Comparison of ENCODE assay signal across 8 cellular contexts in genomic region chr5:1409386-1410110, GRCh38. TPM values are rescaled to one million over a fixed set of nuclear protein-coding genes. Genes with fewer than 3 reads are reported as not detected.
A peak's percentile ranks its signal among the peaks of the same experiment; 100 is the strongest.
DNase-seq lines count a peak whose midpoint lies in the region; ATAC-seq and TF ChIP-seq lines count a peak whose summit lies in the region.

No MANE protein-coding gene starts in this region.

- H3K36me3 Mint-ChIP-seq in activated CD8-positive, alpha-beta T cell treated with anti-CD3 and anti-CD28 coated beads for 36 hours (ENCODE audit: low read depth), result no peaks in the 10 kb centered on the region

- no peaks in the 10 kb centered on the region for H3K9me3 Mint-ChIP-seq in activated CD8-positive, alpha-beta T cell treated with anti-CD3 and anti-CD28 coated beads for 36 hours

- H3K27me3 Mint-ChIP-seq in activated CD8-positive, alpha-beta T cell treated with anti-CD3 and anti-CD28 coated beads for 36 hours, result peaks cover 16% of the 10 kb centered on the region

- H3K4me3 Mint-ChIP-seq in activated CD8-positive, alpha-beta T cell treated with anti-CD3 and anti-CD28 coated beads for 36 hours, result no peak overlapping the region

- TF ChIP-seq CTCF in activated CD8-positive, alpha-beta T cell treated with anti-CD3 and anti-CD28 coated beads for 36 hours (IDR thresholded peaks at IDR 0.05), result no peak

- peak; percentile 32 for DNase-seq in CD1c-positive myeloid dendritic cell (ENCODE audit: extremely low spot score)
- DNase-seq in HK-2 (ENCODE audit: unreplicated experiment), result peak; percentile 18
- peak; percentile 32 for DNase-seq in activated CD8-positive, alpha-beta T cell treated with anti-CD3 and anti-CD28 coated beads for 36 hours
- DNase-seq in left lobe of liver (ENCODE audit: low spot score), result no peak
- DNase-seq in activated effector memory CD4-positive, alpha-beta T cell treated with anti-CD3 and anti-CD28 coated beads, Interleukin-2, amount 50 U/mL, for 16 hours, result no peak
- no peak for DNase-seq in NCI-H1694 (lab: John Stamatoyannopoulos, UW)
- DNase-seq in NCI-H2196 (lab: John Stamatoyannopoulos, UW; ENCODE audit: unreplicated experiment), result no peak

- ATAC-seq in activated CD8-positive, alpha-beta T cell treated with anti-CD3 and anti-CD28 coated beads for 36 hours, result peak; percentile 42
- peak; percentile 58 for ATAC-seq in left lobe of liver
- ATAC-seq in activated CD4-positive, CD25-positive, alpha-beta regulatory T cell treated with anti-CD3 and anti-CD28 coated beads, Interleukin-2, amount 50 U/mL, for 24 hours, result no peak

- POLR2A ChIA-PET in activated CD8-positive, alpha-beta T cell treated with anti-CD3 and anti-CD28 coated beads for 36 hours (lab: Charles Lee), result no interaction called here

- CTCF ChIA-PET in activated CD8-positive, alpha-beta T cell treated with anti-CD3 and anti-CD28 coated beads for 36 hours (lab: Charles Lee), result interaction anchor here (1.7 kb wide), 1 partner anchor 235 kb away, joined by 4 read pairs; no protein-coding TSS in a partner anchor

- no peaks in the 10 kb centered on the region for H3K4me1 Mint-ChIP-seq in activated CD8-positive, alpha-beta T cell treated with anti-CD3 and anti-CD28 coated beads for 36 hours (ENCODE audit: low read depth)

- intact Hi-C loops in activated CD8-positive, alpha-beta T cell treated with anti-CD3 and anti-CD28 coated beads for 36 hours (cut with micrococcal nuclease), result no loop called here

- H3K27ac Mint-ChIP-seq in activated CD8-positive, alpha-beta T cell treated with anti-CD3 and anti-CD28 coated beads for 36 hours, result no peak overlapping the region

RNA-seq across cellular contexts. Expression of gene SLC6A3, which starts 35.7 kb away (rescaled TPM):
- total RNA-seq in activated CD8-positive, alpha-beta T cell treated with anti-CD3 and anti-CD28 coated beads for 36 hours, result not detected
- not detected for total RNA-seq in left lobe of liver

Comparison
In these comparisons a context has a peak if more than half of its experiments do, and no peak if none do; other contexts are left out.
1. DNase-seq: peak in CD1c-positive myeloid dendritic cell (single experiment), HK-2 (single experiment) and activated CD8-positive, alpha-beta T cell treated with anti-CD3 and anti-CD28 coated beads for 36 hours (single experiment); none in left lobe of liver (single experiment), activated effector memory CD4-positive, alpha-beta T cell treated with anti-CD3 and anti-CD28 coated beads, Interleukin-2, amount 50 U/mL, for 16 hours (single experiment), NCI-H1694 (single experiment) and NCI-H2196 (single experiment).
2. ATAC-seq: peak in activated CD8-positive, alpha-beta T cell treated with anti-CD3 and anti-CD28 coated beads for 36 hours (single experiment) and left lobe of liver (single experiment); none in activated CD4-positive, CD25-positive, alpha-beta regulatory T cell treated with anti-CD3 and anti-CD28 coated beads, Interleukin-2, amount 50 U/mL, for 24 hours (0 of 2).